ENCODE assay signal across 12 cellular contexts in the genomic region with DNA sequence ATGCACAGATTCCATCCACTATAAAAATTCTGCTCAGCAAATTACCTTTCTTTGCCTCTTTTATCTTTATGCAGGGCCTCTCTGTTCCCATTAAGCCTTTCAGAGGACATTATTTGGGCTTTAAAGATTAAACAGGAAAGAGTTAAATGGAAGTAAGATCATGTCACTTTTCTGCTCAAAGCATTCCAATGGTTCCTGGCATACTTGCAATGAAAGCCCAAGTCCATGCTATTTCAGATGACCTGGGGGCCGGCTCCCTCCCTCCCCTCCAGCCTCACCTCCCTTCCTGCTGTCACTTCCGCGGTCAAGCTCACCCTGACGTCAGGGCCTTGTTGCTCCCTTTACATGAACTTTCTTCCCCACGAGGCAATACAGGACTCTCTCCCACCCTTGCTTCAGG.
DNase-seq lines count a peak whose midpoint lies in the region; ATAC-seq and TF ChIP-seq lines count a peak whose summit lies in the region.
"Had no signal": no experiment of that assay in that cellular context is flagged by ENCODE, and none has a peak within 500 bp of the region (broad histone marks: within the 10 kb centered on the region; RNA-seq: fewer than 3 reads in every experiment).

No MANE protein-coding gene starts in this region.

- no CpG with 5 or more reads among the region's 5 CpGs for WGBS in mesendoderm (ENCODE audit: extremely low coverage, insufficient coverage, low lambda C conversion rate)

- peak overlapping the region; percentile 65 for H3K56ac ChIP-seq in mesendoderm (ENCODE audit: low read length)

- H3K9me3 ChIP-seq in ES-I3 (ENCODE audit: control insufficient read depth, insufficient read depth, low read length) (peaks cover 13% of the 10 kb centered on the region), SJSA1 (replicated peaks) (peaks cover 6% of the 10 kb centered on the region; the same call in 1 of the 2 replicates)

- H3K36me3 ChIP-seq in ES-I3 (ENCODE audit: insufficient read depth, low read length) (no peaks in the 10 kb centered on the region; the same call in 1 of the 2 replicates), SJSA1 (peaks cover 14% of the 10 kb centered on the region), mesendoderm (ENCODE audit: control insufficient read depth, insufficient read depth, low read length) (no peaks in the 10 kb centered on the region)

- no peak overlapping the region for H2AK5ac ChIP-seq in mesendoderm (ENCODE audit: low read length)

- DNase-seq in SJSA1 (ENCODE audit: low read depth in 1 of 2, low spot score in 2 of 2) (peak; percentile 86 to 91), epithelial cell of esophagus (ENCODE audit: low read depth) (peak; percentile 27), mesendoderm (peak; percentile 97), head of caudate nucleus (no peak), medulla oblongata (ENCODE audit: extremely low spot score) (no peak)
- DNase-seq: activated CD8-positive, alpha-beta memory T cell treated with anti-CD3 and anti-CD28 coated beads, Interleukin-2, amount 50 U/mL, for 48 hours; CD8-positive, alpha-beta memory T cell; naive thymus-derived CD8-positive, alpha-beta T cell; stimulated activated naive CD4-positive, alpha-beta T cell had no signal

- H3K27ac ChIP-seq in SJSA1 (peak overlapping the region; percentile 95), mesendoderm (ENCODE audit: low read depth, low read length) (peak overlapping the region; percentile 60)

- no peak overlapping the region for H4K8ac ChIP-seq in mesendoderm (ENCODE audit: low read depth, low read length)

- peak overlapping the region; percentile 62 for H3K4ac ChIP-seq in mesendoderm (ENCODE audit: low read depth, low read length)

- TF ChIP-seq CTCF in epithelial cell of esophagus (IDR thresholded peaks at IDR 0.05; ENCODE audit: insufficient read depth, low read depth, low read length, missing control alignments): no peak

- H3K79me2 ChIP-seq in mesendoderm (ENCODE audit: control insufficient read depth, insufficient read depth, low read length): no peaks in the 10 kb centered on the region

- H3K18ac ChIP-seq in mesendoderm (ENCODE audit: low read length): peak overlapping the region; percentile 80

- H3K27me3 ChIP-seq in SJSA1 (replicated peaks): no peaks in the 10 kb centered on the region
- no peaks in the 10 kb centered on the region for H3K27me3 ChIP-seq in mesendoderm (ENCODE audit: insufficient read depth, low read length, poor library complexity)

- H3K9ac ChIP-seq in ES-I3 (ENCODE audit: low read depth, low read length) (0 out of 2 replicates have a peak overlapping the region, but pooled peaks have one; percentile 7), mesendoderm (ENCODE audit: low read length) (no peak overlapping the region)

- ATAC-seq in GM21515 (IDR thresholded peaks at IDR 0.05; ENCODE audit: unreplicated experiment): no peak
- no peak for ATAC-seq in HG03432 (IDR thresholded peaks at IDR 0.05; ENCODE audit: unreplicated experiment)
- ATAC-seq: naive thymus-derived CD8-positive, alpha-beta T cell had no signal

- H3K79me1 ChIP-seq in mesendoderm (ENCODE audit: low read length): no peaks in the 10 kb centered on the region

- no peak overlapping the region for H3K4me3 ChIP-seq in SJSA1
- H3K4me3 ChIP-seq in epithelial cell of esophagus (ENCODE audit: low read length): no peak overlapping the region
- no peak overlapping the region for H3K4me3 ChIP-seq in mesendoderm (ENCODE audit: low read length)

- H3K23ac ChIP-seq in mesendoderm (ENCODE audit: low read length): no peak overlapping the region

- H4K5ac ChIP-seq in mesendoderm (ENCODE audit: low read length): no peak overlapping the region

- H3K4me2 ChIP-seq in mesendoderm (ENCODE audit: low read length): no peak overlapping the region

- H2BK120ac ChIP-seq in mesendoderm (ENCODE audit: low read depth, low read length): no peak overlapping the region

- no peak overlapping the region for H2BK15ac ChIP-seq in mesendoderm (replicated peaks; ENCODE audit: low read depth)

- H3K4me1 ChIP-seq in ES-I3 (ENCODE audit: insufficient read depth, low read length): peaks cover 43% of the 10 kb centered on the region
- H3K4me1 ChIP-seq in SJSA1 (replicated peaks): peaks cover 63% of the 10 kb centered on the region
- peaks cover 1% of the 10 kb centered on the region for H3K4me1 ChIP-seq in mesendoderm (ENCODE audit: control insufficient read depth, low read depth, low read length)

- intact Hi-C loops in head of caudate nucleus (cut with DNase I): no loop called here

- H2BK5ac ChIP-seq in mesendoderm (ENCODE audit: low read length): peak overlapping the region; percentile 45

Comparison
In these comparisons a context has a peak if more than half of its experiments do, and no peak if none do; other contexts are left out.
1. DNase-seq: peak in SJSA1 (2 of 2), epithelial cell of esophagus (single experiment) and mesendoderm (single experiment); none in head of caudate nucleus (0 of 42) and medulla oblongata (single experiment).